In the genomic region with DNA sequence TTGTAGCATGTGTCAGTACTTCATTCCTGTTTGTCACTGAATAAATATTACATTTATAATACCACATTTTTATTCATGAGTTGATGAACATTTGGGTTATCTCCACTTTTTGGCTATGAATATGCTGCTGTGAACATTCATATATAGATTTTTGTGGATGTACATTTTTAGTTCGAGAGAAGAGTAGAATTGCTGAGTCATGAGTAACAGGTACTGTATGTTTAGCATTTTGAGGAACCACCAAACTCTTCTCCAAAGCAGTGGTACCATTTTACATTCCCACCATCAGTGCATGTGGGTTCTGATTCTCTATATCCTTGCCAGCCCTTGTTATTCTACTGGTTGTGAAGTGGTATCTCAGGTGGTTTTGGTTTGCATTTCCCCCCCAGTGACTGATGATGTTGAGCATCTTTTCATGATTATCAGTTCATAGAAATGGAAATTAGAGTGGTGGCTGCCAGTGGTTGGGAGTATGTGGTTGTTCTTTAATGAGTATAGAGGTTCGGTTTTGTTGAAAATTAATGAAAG, we compare ENCODE assay signal across 24 cellular contexts. TPM values are rescaled to one million over a fixed set of nuclear protein-coding genes. Genes with fewer than 3 reads are reported as not detected.
DNase-seq lines count a peak whose midpoint lies in the region; ATAC-seq and TF ChIP-seq lines count a peak whose summit lies in the region.
"Had no signal": no experiment of that assay in that cellular context is flagged by ENCODE, and none has a peak within 500 bp of the region (broad histone marks: within the 10 kb centered on the region; RNA-seq: fewer than 3 reads in every experiment).

No MANE protein-coding gene starts in this region.

- ATAC-seq in activated CD8-positive, alpha-beta memory T cell treated with anti-CD3 and anti-CD28 coated beads, Interleukin-2, amount 10 ng/mL, durations not matched to agents 7 days and 5 days, result no peak
- ATAC-seq in activated CD8-positive, alpha-beta T cell treated with anti-CD3 and anti-CD28 coated beads for 36 hours, result peak; percentile 43
- no peak for ATAC-seq in memory B cell (ENCODE audit: low read depth)
- ATAC-seq in WTC11, result no peak
- ATAC-seq: body of pancreas, heart left ventricle had no signal

- H3K36me3 ChIP-seq in CD4-positive, alpha-beta memory T cell (ENCODE audit: insufficient read depth, low read length), result peaks cover 52% of the 10 kb centered on the region
- peaks cover 26% of the 10 kb centered on the region for H3K36me3 ChIP-seq in brain microvascular endothelial cell (replicated peaks)

- in situ Hi-C loops in brain microvascular endothelial cell (cut with HindIII; ENCODE audit: low pct_ligation_motif_present, low sequenced_read_pairs), result no loop called here

- H3K9me3 Mint-ChIP-seq in activated CD8-positive, alpha-beta memory T cell treated with anti-CD3 and anti-CD28 coated beads, Interleukin-2, amount 10 ng/mL, durations not matched to agents 7 days and 5 days (ENCODE audit: low read depth), result no peaks in the 10 kb centered on the region
- peaks cover 0 to 7% (median 0%) of the 10 kb centered on the region in 8 donors for H3K9me3 Mint-ChIP-seq in CD4-positive, alpha-beta memory T cell
- no peaks in the 10 kb centered on the region for H3K9me3 Mint-ChIP-seq in activated CD8-positive, alpha-beta T cell treated with anti-CD3 and anti-CD28 coated beads for 36 hours
- H3K9me3 Mint-ChIP-seq in memory B cell (no peaks in the 10 kb centered on the region), glutamatergic neuron (ENCODE audit: unreplicated experiment) (peaks cover 3% of the 10 kb centered on the region), WTC11 (no peaks in the 10 kb centered on the region)

- H3K27ac Mint-ChIP-seq in activated CD8-positive, alpha-beta memory T cell treated with anti-CD3 and anti-CD28 coated beads, Interleukin-2, amount 10 ng/mL, durations not matched to agents 7 days and 5 days, result peak overlapping the region; percentile 24
- peak overlapping the region in 4 of 7 donors; percentile 25 to 80 (median 54) for H3K27ac Mint-ChIP-seq in CD4-positive, alpha-beta memory T cell
- H3K27ac Mint-ChIP-seq in activated CD8-positive, alpha-beta T cell treated with anti-CD3 and anti-CD28 coated beads for 36 hours, result peak overlapping the region; percentile 77
- peak overlapping the region; percentile 8 for H3K27ac Mint-ChIP-seq in memory B cell
- no peak overlapping the region for H3K27ac Mint-ChIP-seq in glutamatergic neuron (ENCODE audit: unreplicated experiment)
- H3K27ac Mint-ChIP-seq in WTC11, result no peak overlapping the region

- peaks cover 81% of the 10 kb centered on the region for H3K36me3 Mint-ChIP-seq in activated CD8-positive, alpha-beta memory T cell treated with anti-CD3 and anti-CD28 coated beads, Interleukin-2, amount 10 ng/mL, durations not matched to agents 7 days and 5 days
- H3K36me3 Mint-ChIP-seq in CD4-positive, alpha-beta memory T cell, result peaks cover 66 to 74% of the 10 kb centered on the region in 2 donors
- peaks cover 76% of the 10 kb centered on the region for H3K36me3 Mint-ChIP-seq in activated CD8-positive, alpha-beta T cell treated with anti-CD3 and anti-CD28 coated beads for 36 hours (ENCODE audit: low read depth)
- peaks cover 43% of the 10 kb centered on the region for H3K36me3 Mint-ChIP-seq in memory B cell
- H3K36me3 Mint-ChIP-seq in glutamatergic neuron (ENCODE audit: unreplicated experiment), result peaks cover 6% of the 10 kb centered on the region
- H3K36me3 Mint-ChIP-seq in WTC11, result peaks cover 44% of the 10 kb centered on the region

- POLR2A ChIA-PET in CD4-positive, alpha-beta memory T cell (lab: Charles Lee; ENCODE audit: partially characterized antibody), result no interaction called here
- POLR2A ChIA-PET in activated CD8-positive, alpha-beta T cell treated with anti-CD3 and anti-CD28 coated beads for 36 hours (lab: Charles Lee), result no interaction called here
- POLR2A ChIA-PET in WTC11 (lab: Charles Lee), result no interaction called here

- H3K4me3 ChIP-seq in CD4-positive, alpha-beta memory T cell (ENCODE audit: low read length in 2 of 2), result no peak overlapping the region
- H3K4me3 ChIP-seq in brain microvascular endothelial cell (ENCODE audit: low read depth, low read length), result no peak overlapping the region
- H3K4me3 ChIP-seq: body of pancreas, heart left ventricle, skin epidermis, testis had no signal

- H3K4me3 Mint-ChIP-seq in activated CD8-positive, alpha-beta memory T cell treated with anti-CD3 and anti-CD28 coated beads, Interleukin-2, amount 10 ng/mL, durations not matched to agents 7 days and 5 days, result no peak overlapping the region
- H3K4me3 Mint-ChIP-seq in CD4-positive, alpha-beta memory T cell, result no peak overlapping the region
- H3K4me3 Mint-ChIP-seq in activated CD8-positive, alpha-beta T cell treated with anti-CD3 and anti-CD28 coated beads for 36 hours, result no peak overlapping the region
- H3K4me3 Mint-ChIP-seq in memory B cell (no peak overlapping the region), glutamatergic neuron (ENCODE audit: unreplicated experiment) (no peak overlapping the region), WTC11 (no peak overlapping the region)

- H3K4me1 Mint-ChIP-seq in activated CD8-positive, alpha-beta memory T cell treated with anti-CD3 and anti-CD28 coated beads, Interleukin-2, amount 10 ng/mL, durations not matched to agents 7 days and 5 days, result peaks cover 44% of the 10 kb centered on the region
- H3K4me1 Mint-ChIP-seq in CD4-positive, alpha-beta memory T cell, result peaks cover 21 to 30% (median 22%) of the 10 kb centered on the region in 4 donors
- H3K4me1 Mint-ChIP-seq in activated CD8-positive, alpha-beta T cell treated with anti-CD3 and anti-CD28 coated beads for 36 hours (ENCODE audit: low read depth), result peaks cover 38% of the 10 kb centered on the region
- peaks cover 6% of the 10 kb centered on the region for H3K4me1 Mint-ChIP-seq in memory B cell
- H3K4me1 Mint-ChIP-seq in glutamatergic neuron (ENCODE audit: low read depth, unreplicated experiment), result no peaks in the 10 kb centered on the region
- H3K4me1 Mint-ChIP-seq in WTC11, result peaks cover 8% of the 10 kb centered on the region

- H3K27me3 ChIP-seq in CD4-positive, alpha-beta memory T cell (ENCODE audit: insufficient read depth, low read length), result no peaks in the 10 kb centered on the region
- H3K27me3 ChIP-seq in brain microvascular endothelial cell (replicated peaks), result no peaks in the 10 kb centered on the region
- H3K27me3 ChIP-seq: BE2C, body of pancreas, heart left ventricle, testis had no signal

- TF ChIP-seq CTCF in activated CD8-positive, alpha-beta T cell treated with anti-CD3 and anti-CD28 coated beads for 36 hours (IDR thresholded peaks at IDR 0.05), result no peak
- TF ChIP-seq CTCF in brain microvascular endothelial cell (IDR thresholded peaks at IDR 0.05; ENCODE audit: low read depth, low read length, missing control alignments) (no peak), glutamatergic neuron (IDR thresholded peaks at IDR 0.05; ENCODE audit: partially characterized antibody, unreplicated experiment) (no peak), WTC11 (IDR thresholded peaks at IDR 0.05) (no peak)

- no peaks in the 10 kb centered on the region for H3K27me3 Mint-ChIP-seq in activated CD8-positive, alpha-beta memory T cell treated with anti-CD3 and anti-CD28 coated beads, Interleukin-2, amount 10 ng/mL, durations not matched to agents 7 days and 5 days
- no peaks in the 10 kb centered on the region for H3K27me3 Mint-ChIP-seq in CD4-positive, alpha-beta memory T cell
- no peaks in the 10 kb centered on the region for H3K27me3 Mint-ChIP-seq in activated CD8-positive, alpha-beta T cell treated with anti-CD3 and anti-CD28 coated beads for 36 hours
- H3K27me3 Mint-ChIP-seq in memory B cell, result no peaks in the 10 kb centered on the region
- no peaks in the 10 kb centered on the region for H3K27me3 Mint-ChIP-seq in glutamatergic neuron (ENCODE audit: unreplicated experiment)
- H3K27me3 Mint-ChIP-seq in WTC11 (ENCODE audit: low read depth), result no peaks in the 10 kb centered on the region

- CTCF ChIA-PET in activated CD8-positive, alpha-beta memory T cell treated with anti-CD3 and anti-CD28 coated beads, Interleukin-2, amount 10 ng/mL, durations not matched to agents 7 days and 5 days (lab: Charles Lee), result no interaction called here
- CTCF ChIA-PET in CD4-positive, alpha-beta memory T cell (lab: Charles Lee; ENCODE audit: partially characterized antibody), result no interaction called here
- CTCF ChIA-PET in activated CD8-positive, alpha-beta T cell treated with anti-CD3 and anti-CD28 coated beads for 36 hours (lab: Charles Lee), result no interaction called here
- CTCF ChIA-PET in WTC11 (lab: Charles Lee), result no interaction called here

- peaks cover 22% of the 10 kb centered on the region for H3K4me1 ChIP-seq in CD4-positive, alpha-beta memory T cell (ENCODE audit: insufficient read depth, low read length)
- H3K4me1 ChIP-seq: BE2C, heart left ventricle, testis had no signal

- DNase-seq in activated CD8-positive, alpha-beta memory T cell treated with anti-CD3 and anti-CD28 coated beads, Interleukin-2, amount 10 ng/mL, durations not matched to agents 7 days and 5 days, result peak; percentile 49
- DNase-seq in activated CD8-positive, alpha-beta memory T cell treated with anti-CD3 and anti-CD28 coated beads for 24 hours, result no peak
- no peak for DNase-seq in CD4-positive, alpha-beta memory T cell
- peak; percentile 27 for DNase-seq in activated CD8-positive, alpha-beta T cell treated with anti-CD3 and anti-CD28 coated beads for 36 hours
- DNase-seq in memory B cell (ENCODE audit: low spot score in 2 of 2) (no peak), brain microvascular endothelial cell (no peak), glutamatergic neuron (no peak), WTC11 (ENCODE audit: low spot score) (no peak)
- DNase-seq: BE2C; body of pancreas; Calu3; effector CD4-positive, alpha-beta T cell; erythroblast; HCEC 1CT; heart left ventricle; NCI-H1417; NCI-H2081; NCI-H446; NCI-H82; nucleus accumbens; stimulated activated CD4-positive, alpha-beta T cell treated with anti-CD3 and anti-CD28 coated beads, Interleukin-1b, Interleukin-23, amount 100 ng/mL, for 48 hours; T1000; testis had no signal

- intact Hi-C loops in CD4-positive, alpha-beta memory T cell (cut with micrococcal nuclease), result no loop called here
- intact Hi-C loops in activated CD8-positive, alpha-beta T cell treated with anti-CD3 and anti-CD28 coated beads for 36 hours (cut with micrococcal nuclease), result no loop called here

- no peak overlapping the region for H3K27ac ChIP-seq in CD4-positive, alpha-beta memory T cell (ENCODE audit: low read depth, low read length)
- H3K27ac ChIP-seq in brain microvascular endothelial cell, result no peak overlapping the region
- H3K27ac ChIP-seq: body of pancreas, heart left ventricle, skin epidermis, testis had no signal

- H3K9me3 ChIP-seq in CD4-positive, alpha-beta memory T cell (ENCODE audit: control insufficient read depth in 1 of 2, low read length in 2 of 2), result no peaks in the 10 kb centered on the region
- H3K9me3 ChIP-seq: BE2C, body of pancreas, heart left ventricle, testis had no signal

RNA-seq across cellular contexts. Expression of gene CCDC66, which starts 59.6 kb away (rescaled TPM):
- 10 to 100 TPM; 40.8 to 47.8 TPM for total RNA-seq in activated CD8-positive, alpha-beta memory T cell treated with anti-CD3 and anti-CD28 coated beads, Interleukin-2, amount 10 ng/mL, durations not matched to agents 7 days and 5 days
- total RNA-seq in CD4-positive, alpha-beta memory T cell, result 100 to 1,000 TPM in 1 of 2 experiments, 10 to 100 TPM in 1; 93.4 to 104 TPM
- 10 to 100 TPM; 11.8 to 22.5 TPM for polyA plus RNA-seq in CD4-positive, alpha-beta memory T cell
- 10 to 100 TPM; 21.1 to 22.1 TPM for total RNA-seq in activated CD8-positive, alpha-beta T cell treated with anti-CD3 and anti-CD28 coated beads for 36 hours
- 23.8 TPM for total RNA-seq in glutamatergic neuron (ENCODE audit: unreplicated experiment)
- total RNA-seq in WTC11 (2021), result 17.9 to 23.0 TPM (median 19.4 TPM) in 3 replicates

Comparison
In these comparisons a context has a peak if more than half of its experiments do, and no peak if none do; other contexts are left out.
1. DNase-seq: peak in activated CD8-positive, alpha-beta memory T cell treated with anti-CD3 and anti-CD28 coated beads, Interleukin-2, amount 10 ng/mL, durations not matched to agents 7 days and 5 days (single experiment) and activated CD8-positive, alpha-beta T cell treated with anti-CD3 and anti-CD28 coated beads for 36 hours (single experiment); none in activated CD8-positive, alpha-beta memory T cell treated with anti-CD3 and anti-CD28 coated beads for 24 hours (single experiment), CD4-positive, alpha-beta memory T cell (0 of 5), memory B cell (0 of 2), brain microvascular endothelial cell (single experiment), glutamatergic neuron (single experiment) and WTC11 (single experiment).
2. H3K27ac Mint-ChIP-seq: peak in activated CD8-positive, alpha-beta memory T cell treated with anti-CD3 and anti-CD28 coated beads, Interleukin-2, amount 10 ng/mL, durations not matched to agents 7 days and 5 days (single experiment), CD4-positive, alpha-beta memory T cell (4 of 7), activated CD8-positive, alpha-beta T cell treated with anti-CD3 and anti-CD28 coated beads for 36 hours (single experiment) and memory B cell (single experiment); none in glutamatergic neuron (single experiment) and WTC11 (single experiment).